In genomic region chr11:65113361-65113756, GRCh38 we compare ENCODE assay signal across 8 cellular contexts. TPM values are rescaled to one million over a fixed set of nuclear protein-coding genes. Genes with fewer than 3 reads are reported as not detected.
DNase-seq lines count a peak whose midpoint lies in the region; ATAC-seq and TF ChIP-seq lines count a peak whose summit lies in the region.

No MANE protein-coding gene starts in this region.

- H3K4me3 ChIP-seq in gastroesophageal sphincter (peak overlapping the region in 1 of 2 donors; percentile 56), skeletal muscle tissue (ENCODE audit: low read length in 3 of 3) (peak overlapping the region in 2 of 3 donors; percentile 56 to 76)

- peak overlapping the region; percentile 86 for H3K27ac ChIP-seq in RWPE1
- H3K27ac ChIP-seq in gastroesophageal sphincter: peak overlapping the region in 3 of 4 donors; percentile 75 to 84 (median 81)
- no peak overlapping the region for H3K27ac ChIP-seq in skeletal muscle tissue (ENCODE audit: low read depth, low read length)

- TF ChIP-seq POLR2A in gastroesophageal sphincter (IDR thresholded peaks at IDR 0.05): no peak

- DNase-seq in NCI-H2171 treated with DMSO at 0.1 percent for 48 hours (lab: John Stamatoyannopoulos, UW) (peak; percentile 57), NCI-H2171 (lab: John Stamatoyannopoulos, UW) (no peak), RWPE1 (ENCODE audit: low spot score) (no peak), iPS-NIHi11 (ENCODE audit: low spot score) (no peak)

- H3K4me1 ChIP-seq in gastroesophageal sphincter (peaks cover 7 to 72% (median 31%) of the 10 kb centered on the region in 3 donors), skeletal muscle tissue (ENCODE audit: control insufficient read depth in 3 of 3, insufficient read depth in 3 of 3, low read length in 3 of 3) (peaks cover 39 to 72% (median 58%) of the 10 kb centered on the region in 3 donors)

- TF ChIP-seq CTCF in RWPE1 (conservative IDR thresholded peaks at IDR 0.05; ENCODE audit: low read depth) (no peak), gastroesophageal sphincter (IDR thresholded peaks at IDR 0.05) (no peak)

- POLR2A ChIA-PET in RWPE1 (lab: Yijun Ruan, JAX; ENCODE audit: low non-redundant PET): no interaction called here

- 13 to 20% methylated on average over 1 to 6 of the region's 14 CpGs for WGBS in gastroesophageal sphincter (ENCODE audit: low coverage in 1 of 2), 2 donors

- CTCF ChIA-PET in RWPE1 (lab: Yijun Ruan, JAX): interaction anchor here (0.6 to 1.4 kb wide), 3 partner anchors 16 to 339 kb away, joined by 3 to 4 read pairs (median 4); partner anchors contain the start of gene CAPN1

- ATAC-seq in gastroesophageal sphincter (no peak), HG02642 (IDR thresholded peaks at IDR 0.05; ENCODE audit: poor library complexity, unreplicated experiment) (no peak), GM19467 (IDR thresholded peaks at IDR 0.05; ENCODE audit: unreplicated experiment) (no peak)

- H3K27me3 ChIP-seq in gastroesophageal sphincter: no peaks in the 10 kb centered on the region
- H3K27me3 ChIP-seq in skeletal muscle tissue (ENCODE audit: control insufficient read depth in 3 of 3, insufficient read depth in 3 of 3, low read length in 3 of 3): no peaks in the 10 kb centered on the region

- no peak for TF ChIP-seq EP300 in gastroesophageal sphincter (IDR thresholded peaks at IDR 0.05)

- peaks cover 0 to 43% of the 10 kb centered on the region in 2 donors for H3K36me3 ChIP-seq in gastroesophageal sphincter
- peaks cover 21 to 24% (median 22%) of the 10 kb centered on the region in 3 donors for H3K36me3 ChIP-seq in skeletal muscle tissue (ENCODE audit: control insufficient read depth in 3 of 3, insufficient read depth in 3 of 3, low read length in 3 of 3)

- H3K9me3 ChIP-seq in gastroesophageal sphincter (no peaks in the 10 kb centered on the region), skeletal muscle tissue (ENCODE audit: control insufficient read depth in 3 of 3, low read length in 3 of 3) (no peaks in the 10 kb centered on the region)

- peak overlapping the region; percentile 72 to 86 (median 73) for H3K9ac ChIP-seq in skeletal muscle tissue (ENCODE audit: low read depth in 1 of 3, low read length in 3 of 3)

RNA-seq across cellular contexts. Expression of gene TM7SF2, which starts 1.7 kb away (rescaled TPM):
- total RNA-seq in gastroesophageal sphincter (10 to 100 TPM in 3 of 4 donors, 1 to 10 TPM in 1; 7.1 to 25.2 (median 18.3) TPM), skeletal muscle tissue (8.4 TPM)

RNA-seq across cellular contexts. Expression of gene ZNHIT2, which starts 4.1 kb away (rescaled TPM):
- total RNA-seq in gastroesophageal sphincter (10 to 100 TPM; 13.6 to 19.1 (median 15.4) TPM), skeletal muscle tissue (4.2 TPM)

RNA-seq across cellular contexts. Expression of gene FAU, which starts 8.6 kb away (rescaled TPM):
- total RNA-seq in gastroesophageal sphincter (100 to 1,000 TPM; 464 to 971 (median 566) TPM), skeletal muscle tissue (292 TPM)

RNA-seq across cellular contexts. Expression of gene MRPL49, which starts 8.8 kb away (rescaled TPM):
- total RNA-seq in gastroesophageal sphincter: 100 to 1,000 TPM in 1 of 4 donors, 10 to 100 TPM in 3; 83.9 to 114 (median 94.1) TPM
- 21.4 TPM for total RNA-seq in skeletal muscle tissue

RNA-seq across cellular contexts. Expression of gene VPS51, which starts 17.3 kb away (rescaled TPM):
- total RNA-seq in gastroesophageal sphincter (100 to 1,000 TPM; 374 to 526 (median 407) TPM), skeletal muscle tissue (166 TPM)
